Comparison of ENCODE assay signal across 8 cellular contexts in genomic region chr6:37566209-37566859, GRCh38.
DNase-seq lines count a peak whose midpoint lies in the region; ATAC-seq, FAIRE-seq and TF ChIP-seq lines count a peak whose summit lies in the region.

No MANE protein-coding gene starts in this region.

- H3K79me2 ChIP-seq in SK-N-SH (ENCODE audit: insufficient read depth), result no peaks in the 10 kb centered on the region

- H3K79me1 ChIP-seq in IMR-90 (ENCODE audit: low read depth in 1 of 2, low read length in 2 of 2), result no peaks in the 10 kb centered on the region

- H3K9ac ChIP-seq in IMR-90 (ENCODE audit: low read depth, low read length) (no peak overlapping the region), SK-N-SH (no peak overlapping the region)

- peak; percentile 86 for TF ChIP-seq CTCF in IMR-90 (conservative IDR thresholded peaks at IDR 0.05; ENCODE audit: low read depth, low read length)
- peak; percentile 87 for TF ChIP-seq CTCF in SK-N-SH (IDR thresholded peaks at IDR 0.05)
- TF ChIP-seq CTCF in right atrium auricular region (IDR thresholded peaks at IDR 0.05), result peak; percentile 73 to 88

- no peaks in the 10 kb centered on the region for H3K9me2 ChIP-seq in SK-N-SH

- no peak overlapping the region for H2BK20ac ChIP-seq in IMR-90 (ENCODE audit: low read depth, low read length)

- H3K9me1 ChIP-seq in IMR-90 (ENCODE audit: insufficient read depth, low read length), result 0 out of 2 replicates have a peak, but pooled peaks cover 3% of the 10 kb centered on the region

- H3K4me2 ChIP-seq in IMR-90 (ENCODE audit: low read depth, low read length), result peak overlapping the region; percentile 78
- peak overlapping the region; percentile 74 for H3K4me2 ChIP-seq in SK-N-SH

- peak overlapping the region; percentile 40 for H3K4me3 ChIP-seq in IMR-90 (ENCODE audit: insufficient read depth, low read depth, low read length)
- H3K4me3 ChIP-seq in SK-N-SH (ENCODE audit: low read depth in 2 of 2, low read length in 1 of 2), result peak overlapping the region; percentile 42 to 54
- H3K4me3 ChIP-seq in right atrium auricular region, result peak overlapping the region; percentile 29 to 48

- H4K8ac ChIP-seq in IMR-90 (ENCODE audit: low read depth in 2 of 2, low read length in 2 of 2), result no peak overlapping the region

- no peak overlapping the region for H3K23ac ChIP-seq in IMR-90 (ENCODE audit: low read depth, low read length)

- H2AFZ ChIP-seq in IMR-90 (replicated peaks; ENCODE audit: low read length, poor library complexity) (peak overlapping the region; percentile 89), SK-N-SH (ENCODE audit: low read depth) (peak overlapping the region; percentile 73; the same call in 1 of the 2 replicates)

- no peak overlapping the region for H3K18ac ChIP-seq in IMR-90 (ENCODE audit: low read depth, low read length)

- no peaks in the 10 kb centered on the region for H3K36me3 Mint-ChIP-seq in activated naive CD8-positive, alpha-beta T cell treated with anti-CD3 and anti-CD28 coated beads for 36 hours

- no peak overlapping the region for H3K27ac Mint-ChIP-seq in activated naive CD8-positive, alpha-beta T cell treated with anti-CD3 and anti-CD28 coated beads for 36 hours

- H4K91ac ChIP-seq in IMR-90 (ENCODE audit: insufficient read depth, low read depth, low read length), result no peak overlapping the region

- no peaks in the 10 kb centered on the region for H3K9me3 ChIP-seq in IMR-90 (ENCODE audit: control insufficient read depth, insufficient read depth, low read length)
- H3K9me3 ChIP-seq in SK-N-SH, result no peaks in the 10 kb centered on the region
- H3K9me3 ChIP-seq in right atrium auricular region, result no peaks in the 10 kb centered on the region

- H3K36me3 ChIP-seq in IMR-90 (ENCODE audit: control insufficient read depth, insufficient read depth, low read length), result no peaks in the 10 kb centered on the region
- no peaks in the 10 kb centered on the region for H3K36me3 ChIP-seq in SK-N-SH (replicated peaks in 1 of 2; ENCODE audit: control insufficient read depth in 1 of 2, insufficient read depth in 2 of 2, low read length in 1 of 2)
- H3K36me3 ChIP-seq in right atrium auricular region, result no peaks in the 10 kb centered on the region

- no peak overlapping the region for H2BK120ac ChIP-seq in IMR-90 (ENCODE audit: low read depth, low read length)

- TF ChIP-seq POLR2A in IMR-90 (IDR thresholded peaks at IDR 0.05; ENCODE audit: low read depth, low read length), result no peak

- no peak overlapping the region for H3K56ac ChIP-seq in IMR-90 (ENCODE audit: extremely low read depth, insufficient read depth, low read length)

- H3K9me3 Mint-ChIP-seq in activated naive CD8-positive, alpha-beta T cell treated with anti-CD3 and anti-CD28 coated beads for 36 hours, result no peaks in the 10 kb centered on the region

- peak; percentile 39 for FAIRE-seq in GM18507 (lab: Jason Lieb, UNC)

- WGBS in IMR-90 (ENCODE audit: extremely low coverage in 2 of 2, insufficient read length in 1 of 2), 2 experiments, result 14% methylated on average over 8 of the region's 22 CpGs; no CpG with 5 or more reads in 1 of the 2 experiments
- 25% methylated on average over 12 of the region's 22 CpGs for WGBS in SK-N-SH (ENCODE audit: low lambda C conversion rate)

- H3K27me3 ChIP-seq in IMR-90 (ENCODE audit: control insufficient read depth, insufficient read depth, low read length) (peaks cover 40% of the 10 kb centered on the region), SK-N-SH (ENCODE audit: insufficient read depth) (peaks cover 4% of the 10 kb centered on the region), right atrium auricular region (no peaks in the 10 kb centered on the region)

- intact Hi-C loops in IMR-90 (cut with micrococcal nuclease) (loop anchor here (1.0 to 5.0 kb wide), 3 partner anchors 82 to 239 kb away; no protein-coding TSS in a partner anchor), sciatic nerve (cut with DNase I) (loop anchor here (10.0 kb wide), 1 partner anchor 82 kb away; no protein-coding TSS in a partner anchor)

- H2AK9ac ChIP-seq in IMR-90 (replicated peaks; ENCODE audit: low read depth, low read length, poor library complexity), result peak overlapping the region; percentile 14

- H3K27ac ChIP-seq in IMR-90 (ENCODE audit: insufficient read depth, low read length) (no peak overlapping the region), SK-N-SH (ENCODE audit: low read depth in 2 of 2, low read length in 1 of 2) (peak overlapping the region in 1 of 2 experiments; percentile 91; a peak in 2 of 4 replicates), right atrium auricular region (peak overlapping the region in 1 of 2 donors; percentile 3)

- dilution Hi-C loops in IMR-90 (cut with HindIII; ENCODE audit: low sequenced_read_pairs, unreplicated experiment), result no loop called here

- no peak for TF ChIP-seq EP300 in SK-N-SH (IDR thresholded peaks at IDR 0.05; ENCODE audit: borderline replicate concordance in 1 of 2, low read depth in 1 of 2, low read length in 1 of 2)

- H3K4me3 Mint-ChIP-seq in activated naive CD8-positive, alpha-beta T cell treated with anti-CD3 and anti-CD28 coated beads for 36 hours, result peak overlapping the region; percentile 46

- POLR2A ChIA-PET in IMR-90 (lab: Charles Lee; ENCODE audit: unreplicated experiment) (interaction anchor here (0.5 to 0.6 kb wide), 2 partner anchors 23 to 90 kb away, joined by 3 to 4 read pairs; no protein-coding TSS in a partner anchor), SK-N-SH (lab: Yijun Ruan, JAX) (interaction anchor here (0.7 to 1.7 kb wide), 10 partner anchors 9 to 127 kb away, joined by 3 to 16 read pairs (median 4); partner anchors contain the start of gene CCDC167)

- H3F3A ChIP-seq in SK-N-SH (replicated peaks; ENCODE audit: insufficient read depth), result no peaks in the 10 kb centered on the region

- ATAC-seq in IMR-90 (ENCODE audit: low read depth) (peak; percentile 97), sciatic nerve (peak; percentile 82)

- in situ Hi-C loops in IMR-90 (cut with MboI; ENCODE audit: low sequenced_read_pairs), result no loop called here

- no peak overlapping the region for H4K5ac ChIP-seq in IMR-90 (ENCODE audit: low read depth, low read length)

- TF ChIP-seq RAD21 in IMR-90 (IDR thresholded peaks at IDR 0.05; ENCODE audit: low read length) (peak; percentile 84), SK-N-SH (IDR thresholded peaks at IDR 0.05; ENCODE audit: low read length) (peak; percentile 84)

- H3K4ac ChIP-seq in IMR-90 (ENCODE audit: low read depth, low read length), result 0 out of 2 replicates have a peak overlapping the region, but pooled peaks have one; percentile 13

- DNase-seq in A172 (ENCODE audit: low spot score) (peak; percentile 13), GM18507 (ENCODE audit: extremely low spot score, insufficient read length, low read depth) (peak; percentile 72), IMR-90 (no peak), SK-N-SH (peak; percentile 94), right atrium auricular region (ENCODE audit: low spot score) (no peak), sciatic nerve (ENCODE audit: low spot score) (peak; percentile 70), LoVo (ENCODE audit: low spot score) (no peak)
- peak; percentile 78 for DNase-seq in activated naive CD8-positive, alpha-beta T cell treated with anti-CD3 and anti-CD28 coated beads for 36 hours

- H2AK5ac ChIP-seq in IMR-90 (ENCODE audit: low read depth, low read length), result no peak overlapping the region

- CTCF ChIA-PET in IMR-90 (lab: Yijun Ruan, JAX), result interaction anchor here (0.6 to 1.7 kb wide), 8 partner anchors 10 to 241 kb away, joined by 3 to 6 read pairs (median 4); no protein-coding TSS in a partner anchor
- CTCF ChIA-PET in SK-N-SH (lab: Yijun Ruan, JAX), result interaction anchor here (0.6 to 8.1 kb wide), 56 partner anchors 8 to 272 kb away, joined by 3 to 116 read pairs (median 4); partner anchors contain the start of gene CMTR1

- no peak overlapping the region for H2BK5ac ChIP-seq in IMR-90 (ENCODE audit: low read depth, low read length, poor library complexity, severe bottlenecking)

- H3K27me3 Mint-ChIP-seq in activated naive CD8-positive, alpha-beta T cell treated with anti-CD3 and anti-CD28 coated beads for 36 hours, result peaks cover under 1% of the 10 kb centered on the region

- BruUV-seq in IMR-90 (replicated peaks; lab: Mats Ljungman, UMichigan), result no TSS peak

- no peak overlapping the region for H3K14ac ChIP-seq in IMR-90 (replicated peaks; ENCODE audit: low read depth, low read length)

- H4K20me1 ChIP-seq in IMR-90 (ENCODE audit: insufficient read depth, low read length), result no peaks in the 10 kb centered on the region
- H4K20me1 ChIP-seq in SK-N-SH (ENCODE audit: insufficient read depth), result no peaks in the 10 kb centered on the region

- no peak overlapping the region for H2BK15ac ChIP-seq in IMR-90 (ENCODE audit: low read depth, low read length)

- H3K4me1 ChIP-seq in IMR-90 (ENCODE audit: control insufficient read depth, insufficient read depth, low read length) (no peaks in the 10 kb centered on the region), SK-N-SH (ENCODE audit: control insufficient read depth in 1 of 2, insufficient read depth in 2 of 2, low read depth in 1 of 2, low read length in 1 of 2) (peaks cover 0 to 52% of the 10 kb centered on the region in 2 experiments; a peak in 2 of 4 replicates), right atrium auricular region (peaks cover 0 to 15% of the 10 kb centered on the region in 2 donors)

- H3K4me1 Mint-ChIP-seq in activated naive CD8-positive, alpha-beta T cell treated with anti-CD3 and anti-CD28 coated beads for 36 hours, result peaks cover 3% of the 10 kb centered on the region

TF ChIP-seq in IMR-90, 13 proteins besides CTCF, POLR2A, EP300 and RAD21 (continues in another document):
- TF ChIP-seq SMC3 (IDR thresholded peaks at IDR 0.05; ENCODE audit: low read depth, low read length), result peak; percentile 81
- peak; percentile 79; the same call in 1 of the 2 replicates for TF ChIP-seq MAZ (IDR thresholded peaks at IDR 0.05; ENCODE audit: borderline replicate concordance, low read depth, low read length)
- no peak for TF ChIP-seq BHLHE40 (IDR thresholded peaks at IDR 0.05; ENCODE audit: low read depth, low read length)

TF ChIP-seq in SK-N-SH, 30 proteins besides CTCF, POLR2A, EP300 and RAD21 (continues in another document):
- peak; percentile 55; the same call in 1 of the 2 replicates for TF ChIP-seq USF2 (IDR thresholded peaks at IDR 0.05; ENCODE audit: borderline replicate concordance, low read depth, low read length)
- peak; percentile 81 for TF ChIP-seq USF1 (IDR thresholded peaks at IDR 0.05; ENCODE audit: borderline replicate concordance, low read depth)
- peak; percentile 82 for TF ChIP-seq SMC3 (IDR thresholded peaks at IDR 0.05; ENCODE audit: low read depth, low read length)

Comparison
In these comparisons a context has a peak if more than half of its experiments do, and no peak if none do; other contexts are left out.
1. DNase-seq: peak in A172 (single experiment), GM18507 (single experiment), SK-N-SH (single experiment), activated naive CD8-positive, alpha-beta T cell treated with anti-CD3 and anti-CD28 coated beads for 36 hours (single experiment) and sciatic nerve (single experiment); none in IMR-90 (single experiment), right atrium auricular region (single experiment) and LoVo (single experiment).
2. Peak in every context shown above with its lines, with median percentiles within 50 percentile points of each other: H3K4me3 ChIP-seq and CTCF ChIP-seq.